ENCODE assay signal across 9 cellular contexts in the genomic region with DNA sequence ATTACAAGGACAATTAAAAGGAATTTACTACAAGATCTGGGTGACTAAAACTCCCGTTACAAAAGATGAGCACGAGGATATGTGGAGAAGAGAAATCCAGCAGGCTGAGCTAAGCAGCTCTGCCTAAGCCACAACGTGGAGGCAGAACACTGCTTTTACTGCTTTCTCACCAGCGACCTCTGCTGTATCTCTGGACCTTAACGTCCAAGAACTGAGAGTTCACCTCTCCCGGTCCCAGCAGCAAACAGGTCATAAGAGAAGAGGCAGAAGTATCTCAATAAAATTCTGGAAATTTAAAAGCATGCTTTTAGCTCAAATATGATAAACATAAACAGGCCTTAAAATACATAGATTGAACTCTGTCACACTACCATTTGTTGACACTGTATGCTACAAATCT.
DNase-seq lines count a peak whose midpoint lies in the region; ATAC-seq and TF ChIP-seq lines count a peak whose summit lies in the region.
"Had no signal": no experiment of that assay in that cellular context is flagged by ENCODE, and none has a peak within 500 bp of the region (broad histone marks: within the 10 kb centered on the region; RNA-seq: fewer than 3 reads in every experiment).

No MANE protein-coding gene starts in this region.

- H3K36me3 ChIP-seq in Panc1 (ENCODE audit: control insufficient read depth, insufficient read depth, low read length) = no peaks in the 10 kb centered on the region; the same call in 1 of the 2 replicates

- H3K9me3 ChIP-seq in Panc1 (ENCODE audit: control insufficient read depth, insufficient read depth, low read depth, low read length) = no peaks in the 10 kb centered on the region

- intact Hi-C loops in Panc1 (cut with micrococcal nuclease; ENCODE audit: unreplicated experiment) = no loop called here

- CTCF ChIA-PET in Panc1 (lab: Charles Lee) = no interaction called here

- no peaks in the 10 kb centered on the region for H3K27me3 Mint-ChIP-seq in progenitor cell of endocrine pancreas
- H3K27me3 Mint-ChIP-seq: activated naive CD4-positive, alpha-beta T cell treated with anti-CD3 and anti-CD28 coated beads, Interleukin-2, amount 50 U/mL, for 24 hours had no signal

- in situ Hi-C loops in GM13976 (cut with MboI; ENCODE audit: low sequenced_read_pairs, unreplicated experiment) = no loop called here
- in situ Hi-C loops in Panc1 (cut with HindIII; ENCODE audit: low pct_unique_long_range_greater_than_20kb, low sequenced_read_pairs) = no loop called here

- peaks cover 4% of the 10 kb centered on the region for H3K9me3 Mint-ChIP-seq in progenitor cell of endocrine pancreas (ENCODE audit: low read depth)
- H3K9me3 Mint-ChIP-seq: activated naive CD4-positive, alpha-beta T cell treated with anti-CD3 and anti-CD28 coated beads, Interleukin-2, amount 50 U/mL, for 24 hours had no signal

- peaks cover 9% of the 10 kb centered on the region for H3K4me1 Mint-ChIP-seq in progenitor cell of endocrine pancreas (ENCODE audit: low read depth)
- H3K4me1 Mint-ChIP-seq: activated naive CD4-positive, alpha-beta T cell treated with anti-CD3 and anti-CD28 coated beads, Interleukin-2, amount 50 U/mL, for 24 hours had no signal

- H3K4me1 ChIP-seq in Panc1 (ENCODE audit: control insufficient read depth, insufficient read depth, low read length) = no peaks in the 10 kb centered on the region

- H3K36me3 Mint-ChIP-seq in progenitor cell of endocrine pancreas (ENCODE audit: insufficient read depth) = peaks cover 42% of the 10 kb centered on the region

- no peak overlapping the region for H3K27ac ChIP-seq in 22Rv1
- H3K27ac ChIP-seq in Panc1 (ENCODE audit: low read length) = no peak overlapping the region

- no peak for DNase-seq in GM13976 (ENCODE audit: low spot score)
- no peak for DNase-seq in Panc1 (ENCODE audit: low read depth, low spot score)
- peak; percentile 62 for DNase-seq in fibroblast of the aortic adventitia (ENCODE audit: low read depth)
- no peak for DNase-seq in progenitor cell of endocrine pancreas (ENCODE audit: low spot score, unreplicated experiment)

- no peaks in the 10 kb centered on the region for H3K27me3 ChIP-seq in Panc1 (ENCODE audit: control insufficient read depth, insufficient read depth, low read length)

- H3K4me3 ChIP-seq in Panc1 (ENCODE audit: low read depth in 2 of 2, low read length in 2 of 2) (no peak overlapping the region), fibroblast of the aortic adventitia (ENCODE audit: low read depth, low read length) (no peak overlapping the region)

- BruUV-seq in Panc1 (replicated peaks; lab: Mats Ljungman, UMichigan) = no TSS peak

- H3K27ac Mint-ChIP-seq in progenitor cell of endocrine pancreas = no peak overlapping the region
- H3K27ac Mint-ChIP-seq: activated naive CD4-positive, alpha-beta T cell treated with anti-CD3 and anti-CD28 coated beads, Interleukin-2, amount 50 U/mL, for 24 hours had no signal

- POLR2A ChIA-PET in Panc1 (lab: Charles Lee) = no interaction called here

- TF ChIP-seq CTCF in 22Rv1 (IDR thresholded peaks at IDR 0.05) (peak; percentile 63), GM13976 (IDR thresholded peaks at IDR 0.05; ENCODE audit: borderline replicate concordance, control extremely low read depth, extremely low read depth, insufficient read depth, missing control alignments) (peak; percentile 29), Panc1 (IDR thresholded peaks at IDR 0.05) (peak; percentile 67), fibroblast of the aortic adventitia (IDR thresholded peaks at IDR 0.05; ENCODE audit: insufficient read depth, low read length) (peak; percentile 61), progenitor cell of endocrine pancreas (IDR thresholded peaks at IDR 0.05; ENCODE audit: unreplicated experiment) (peak; percentile 52)

- H3K4me3 Mint-ChIP-seq in progenitor cell of endocrine pancreas (ENCODE audit: low read depth) = no peak overlapping the region
- H3K4me3 Mint-ChIP-seq: activated naive CD4-positive, alpha-beta T cell treated with anti-CD3 and anti-CD28 coated beads, Interleukin-2, amount 50 U/mL, for 24 hours had no signal

- ATAC-seq in Panc1 = peak; percentile 81; the same call in 1 of the 2 replicates
- no peak for ATAC-seq in GM18907 (IDR thresholded peaks at IDR 0.05; ENCODE audit: unreplicated experiment)
- no peak for ATAC-seq in HG03097 (IDR thresholded peaks at IDR 0.05; ENCODE audit: low FRiP score, unreplicated experiment)
- ATAC-seq in HG02884 (IDR thresholded peaks at IDR 0.05; ENCODE audit: unreplicated experiment) = no peak
